ENCODE assay signal across 8 cellular contexts in the genomic region with DNA sequence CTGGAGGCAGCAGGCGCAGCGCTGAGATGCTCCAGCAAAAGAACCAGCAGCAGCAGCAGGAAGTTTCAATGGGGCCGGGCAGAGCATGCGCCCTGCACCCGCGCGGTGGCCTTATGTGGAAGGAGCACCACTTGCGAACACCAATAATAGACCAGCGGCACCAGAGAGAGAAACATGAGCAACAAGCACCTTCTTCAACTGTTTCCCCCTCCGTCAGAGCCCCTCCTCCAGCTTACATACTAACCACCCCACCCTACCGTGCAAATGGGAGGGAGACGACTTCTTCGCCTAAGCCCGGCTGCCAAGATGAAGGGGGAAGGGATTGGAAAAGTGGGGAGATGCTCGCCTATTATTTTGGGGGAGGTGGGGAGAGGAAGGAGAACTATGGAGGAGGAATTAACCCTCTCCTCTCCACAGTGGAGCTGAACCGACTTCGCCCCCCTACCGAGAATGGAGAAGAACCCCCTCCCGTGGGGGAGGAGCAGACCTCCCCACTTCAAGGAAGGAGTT. TPM values are rescaled to one million over a fixed set of nuclear protein-coding genes. Genes with fewer than 3 reads are reported as not detected.
DNase-seq lines count a peak whose midpoint lies in the region; ATAC-seq and TF ChIP-seq lines count a peak whose summit lies in the region.

No MANE protein-coding gene starts in this region.

- DNase-seq in AG10803 (ENCODE audit: low read depth) (peak; percentile 84), NCI-H446 treated with DMSO at 0.1 percent for 48 hours (lab: John Stamatoyannopoulos, UW) (peak; percentile 76), cerebellar nuclear complex (lab: John Stamatoyannopoulos, UW) (peak; percentile 3 to 84), kidney epithelial cell (ENCODE audit: low read depth) (peak; percentile 76)
- DNase-seq in activated CD4-positive, CD25-positive, alpha-beta regulatory T cell treated with anti-CD3 and anti-CD28 coated beads, Interleukin-2, amount 50 U/mL, for 72 hours, result peak; percentile 77
- DNase-seq in stimulated activated CD4-positive, alpha-beta T cell treated with anti-CD3 and anti-CD28 coated beads, Interleukin-15, amount 100 ng/mL, for 1 hour (ENCODE audit: low read depth in 1 of 2, low spot score in 1 of 2), result peak; percentile 66 to 71

- peak; percentile 57 for ATAC-seq in HG03432 (IDR thresholded peaks at IDR 0.05; ENCODE audit: unreplicated experiment)

- H3K4me3 ChIP-seq in AG10803 (ENCODE audit: low read length) (peak overlapping the region; percentile 92), kidney epithelial cell (ENCODE audit: low read depth, low read length) (peak overlapping the region; percentile 85)

- H3K27me3 ChIP-seq in kidney epithelial cell (ENCODE audit: control insufficient read depth, insufficient read depth, low read length), result no peaks in the 10 kb centered on the region

- H3K36me3 ChIP-seq in kidney epithelial cell (ENCODE audit: control insufficient read depth, insufficient read depth, low read length), result no peaks in the 10 kb centered on the region

- TF ChIP-seq CTCF in AG10803 (conservative IDR thresholded peaks at IDR 0.05; ENCODE audit: low read length) (peak; percentile 22; the same call in 1 of the 2 replicates), kidney epithelial cell (IDR thresholded peaks at IDR 0.05; ENCODE audit: insufficient read depth, low read length, poor library complexity, severe bottlenecking) (no peak)

- peak; percentile 66 for TF ChIP-seq POLR2A in GM19099 (IDR thresholded peaks at IDR 0.05; ENCODE audit: extremely low read depth, insufficient read length, low read depth)

RNA-seq across cellular contexts. Expression of a gene that starts 1.1 kb away (rescaled TPM):
- total RNA-seq in kidney epithelial cell, result 27.5 and 31.3 TPM in 2 replicates

RNA-seq across cellular contexts. Expression of a gene that starts 1.5 kb away (rescaled TPM):
- 12.4 and 16.1 TPM in 2 replicates for total RNA-seq in kidney epithelial cell

Comparison
In these comparisons a context has a peak if more than half of its experiments do, and no peak if none do; other contexts are left out.
1. Peak in every context shown above with its lines: DNase-seq, ATAC-seq and H3K4me3 ChIP-seq.